In genomic region chr16:88382491-88383400, GRCh38 we compare ENCODE assay signal across 1 cellular context.
TF ChIP-seq lines count a peak whose summit lies in the region.

Gene ZNF469 (plus strand): TSS chr16:88382959. CDS start chr16:88427471, 44,512 bp downstream.

TF ChIP-seq in IMR-90, 13 proteins besides CTCF, POLR2A, EP300 and RAD21:
- TF ChIP-seq MAZ (IDR thresholded peaks at IDR 0.05; ENCODE audit: borderline replicate concordance, low read depth, low read length) = peak; percentile 63; the same call in 1 of the 2 replicates
- TF ChIP-seq RFX5 (IDR thresholded peaks at IDR 0.05; ENCODE audit: low read depth, low read length) = no peak
- TF ChIP-seq RCOR1 (IDR thresholded peaks at IDR 0.05; ENCODE audit: insufficient replicate concordance, low read length) = peak; percentile 12
- TF ChIP-seq SMC3 (IDR thresholded peaks at IDR 0.05; ENCODE audit: low read depth, low read length) = peak; percentile 21; the same call in 1 of the 2 replicates
- 0 out of 2 replicates have a peak, but pooled peaks have one; percentile 66 for TF ChIP-seq CHD1 (IDR thresholded peaks at IDR 0.05; ENCODE audit: low read depth, low read length)
- TF ChIP-seq USF2 (IDR thresholded peaks at IDR 0.05; ENCODE audit: low read depth, low read length) = no peak
- no peak for TF ChIP-seq NFE2L2 (IDR thresholded peaks at IDR 0.05; ENCODE audit: low read depth, low read length)
